In genomic region chr10:35554461-35555056, GRCh38 we compare ENCODE assay signal across 14 cellular contexts. TPM values are rescaled to one million over a fixed set of nuclear protein-coding genes. Genes with fewer than 3 reads are reported as not detected.
DNase-seq lines count a peak whose midpoint lies in the region; ATAC-seq and TF ChIP-seq lines count a peak whose summit lies in the region.
"Had no signal": no experiment of that assay in that cellular context is flagged by ENCODE, and none has a peak within 500 bp of the region (broad histone marks: within the 10 kb centered on the region; RNA-seq: fewer than 3 reads in every experiment).

No MANE protein-coding gene starts in this region.

- CTCF ChIA-PET in T-cell (lab: Charles Lee), result interaction anchor here in 1 of 2 donors (1.0 kb wide), 1 partner anchor 10 kb away, joined by 6 read pairs; no protein-coding TSS in a partner anchor

- intact Hi-C loops in right lobe of liver (cut with DNase I), result no loop called here

- H3K36me3 ChIP-seq in right lobe of liver, result peaks cover 0 to 11% (median 0%) of the 10 kb centered on the region in 4 donors

- no peaks in the 10 kb centered on the region for H3K27me3 Mint-ChIP-seq in effector memory CD8-positive, alpha-beta T cell
- H3K27me3 Mint-ChIP-seq in HFFc6 (ENCODE audit: insufficient read depth), result no peaks in the 10 kb centered on the region
- H3K27me3 Mint-ChIP-seq in T-cell, result no peaks in the 10 kb centered on the region

- peak overlapping the region; percentile 33 to 38 for H3K27ac Mint-ChIP-seq in effector memory CD8-positive, alpha-beta T cell
- H3K27ac Mint-ChIP-seq in HFFc6 (no peak overlapping the region), T-cell (no peak overlapping the region)

- H3K36me3 Mint-ChIP-seq in effector memory CD8-positive, alpha-beta T cell (ENCODE audit: insufficient read depth), result peaks cover 24% of the 10 kb centered on the region
- peaks cover 17% of the 10 kb centered on the region for H3K36me3 Mint-ChIP-seq in HFFc6 (ENCODE audit: low read depth)
- peaks cover 49% of the 10 kb centered on the region for H3K36me3 Mint-ChIP-seq in T-cell

- H3K4me1 ChIP-seq in right lobe of liver, result no peaks in the 10 kb centered on the region
- H3K4me1 ChIP-seq: Peyer's patch had no signal

- H3K9me3 ChIP-seq in right lobe of liver, result no peaks in the 10 kb centered on the region
- H3K9me3 ChIP-seq: Peyer's patch had no signal

- TF ChIP-seq CTCF in HFFc6 (IDR thresholded peaks at IDR 0.05), result no peak
- no peak for TF ChIP-seq CTCF in right lobe of liver (IDR thresholded peaks at IDR 0.05)

- no peak for DNase-seq in effector memory CD8-positive, alpha-beta T cell
- no peak for DNase-seq in activated T-cell treated with anti-CD3 and anti-CD28 coated beads for 4 hours
- no peak for DNase-seq in HFFc6
- DNase-seq in right lobe of liver, result no peak
- no peak for DNase-seq in T-cell
- DNase-seq: GDM1, head of caudate nucleus, Peyer's patch had no signal

- no peak for TF ChIP-seq POLR2A in right lobe of liver (IDR thresholded peaks at IDR 0.05)

- POLR2A ChIA-PET in T-cell (lab: Charles Lee), result no interaction called here

- H3K4me1 Mint-ChIP-seq in effector memory CD8-positive, alpha-beta T cell (ENCODE audit: low read depth in 2 of 2), result peaks cover 6 to 12% of the 10 kb centered on the region in 2 donors
- H3K4me1 Mint-ChIP-seq in HFFc6 (ENCODE audit: low read depth) (peaks cover 23% of the 10 kb centered on the region), T-cell (peaks cover 0 to 17% (median 4%) of the 10 kb centered on the region in 3 donors)

- no peak overlapping the region for H3K4me3 Mint-ChIP-seq in effector memory CD8-positive, alpha-beta T cell
- H3K4me3 Mint-ChIP-seq in HFFc6 (no peak overlapping the region), T-cell (no peak overlapping the region)

- no peak overlapping the region for H3K4me3 ChIP-seq in right lobe of liver
- H3K4me3 ChIP-seq: Peyer's patch had no signal

- no peaks in the 10 kb centered on the region for H3K9me3 Mint-ChIP-seq in effector memory CD8-positive, alpha-beta T cell
- H3K9me3 Mint-ChIP-seq in HFFc6 (no peaks in the 10 kb centered on the region), T-cell (no peaks in the 10 kb centered on the region)

- no peak overlapping the region for H3K27ac ChIP-seq in right lobe of liver
- H3K27ac ChIP-seq: C4-2B, Peyer's patch had no signal

- peak; percentile 85 for ATAC-seq in GM18511 (IDR thresholded peaks at IDR 0.05; ENCODE audit: unreplicated experiment)
- peak; percentile 77 for ATAC-seq in GM21390 (IDR thresholded peaks at IDR 0.05; ENCODE audit: unreplicated experiment)
- peak; percentile 48 for ATAC-seq in HG03139 (IDR thresholded peaks at IDR 0.05; ENCODE audit: unreplicated experiment)
- no peak for ATAC-seq in effector memory CD8-positive, alpha-beta T cell (replicated peaks)
- no peak for ATAC-seq in right lobe of liver
- no peak for ATAC-seq in T-cell (replicated peaks in 1 of 4)
- ATAC-seq: left lobe of liver had no signal

- 79% methylated on average over 3 of the region's 3 CpGs for WGBS in right lobe of liver (ENCODE audit: insufficient coverage, low coverage, low lambda C conversion rate, missing lambda C conversion rate)

- H3K27me3 ChIP-seq in right lobe of liver, result no peaks in the 10 kb centered on the region
- H3K27me3 ChIP-seq: Peyer's patch had no signal

RNA-seq across cellular contexts. Expression of gene GJD4, which starts 50.6 kb away (rescaled TPM):
- total RNA-seq in HFFc6 (2021; fragmentation: NEBNext Ultra II Directional; extraction: Animal tissue kit (Norgen Biotek cat#: 25700)), result not detected
- total RNA-seq in right lobe of liver (not detected), T-cell (not detected)
- total RNA-seq: astrocyte, left lobe of liver, Peyer's patch had no signal

Comparison
In these comparisons a context has a peak if more than half of its experiments do, and no peak if none do; other contexts are left out.
1. ATAC-seq: peak in GM18511 (single experiment), GM21390 (single experiment) and HG03139 (single experiment); none in effector memory CD8-positive, alpha-beta T cell (single experiment), right lobe of liver (0 of 4) and T-cell (0 of 4).
2. H3K27ac Mint-ChIP-seq: peak in effector memory CD8-positive, alpha-beta T cell (2 of 2); none in HFFc6 (single experiment) and T-cell (0 of 2).